In genomic region chr6:118558811-118559217, GRCh38 we compare ENCODE assay signal across 9 cellular contexts. TPM values are rescaled to one million over a fixed set of nuclear protein-coding genes. Genes with fewer than 3 reads are reported as not detected.
DNase-seq lines count a peak whose midpoint lies in the region; ATAC-seq and TF ChIP-seq lines count a peak whose summit lies in the region.
"Had no signal": no experiment of that assay in that cellular context is flagged by ENCODE, and none has a peak within 500 bp of the region (broad histone marks: within the 10 kb centered on the region; RNA-seq: fewer than 3 reads in every experiment).

No MANE protein-coding gene starts in this region.

- CTCF ChIA-PET in naive thymus-derived CD4-positive, alpha-beta T cell (lab: Charles Lee) = interaction anchor here (0.7 to 2.7 kb wide), 5 partner anchors 22 to 1890 kb away, joined by 3 to 12 read pairs (median 5); no protein-coding TSS in a partner anchor

- peak overlapping the region; percentile 34; the same call in 1 of the 2 replicates for H3K27ac Mint-ChIP-seq in HFFc6
- peak overlapping the region; percentile 97 for H3K27ac Mint-ChIP-seq in T-helper 17 cell
- H3K27ac Mint-ChIP-seq in naive thymus-derived CD4-positive, alpha-beta T cell = peak overlapping the region; percentile 93 to 99 (median 96)

- peak overlapping the region; percentile 15 for H3K4me3 ChIP-seq in naive thymus-derived CD4-positive, alpha-beta T cell (ENCODE audit: low read length)

- H3K27me3 ChIP-seq in naive thymus-derived CD4-positive, alpha-beta T cell (ENCODE audit: control insufficient read depth in 2 of 2, insufficient read depth in 2 of 2, low read length in 2 of 2) = no peaks in the 10 kb centered on the region

- H3K9me3 Mint-ChIP-seq in HFFc6 = no peaks in the 10 kb centered on the region
- peaks cover 0 to 7% (median 0%) of the 10 kb centered on the region in 11 donors for H3K9me3 Mint-ChIP-seq in naive thymus-derived CD4-positive, alpha-beta T cell

- peaks cover 19 to 25% of the 10 kb centered on the region in 2 donors for H3K4me1 ChIP-seq in naive thymus-derived CD4-positive, alpha-beta T cell (ENCODE audit: control insufficient read depth in 2 of 2, insufficient read depth in 2 of 2, low read length in 2 of 2)

- no peak for DNase-seq in HFFc6
- no peak for DNase-seq in T-helper 17 cell
- DNase-seq in naive thymus-derived CD4-positive, alpha-beta T cell = peak in 7 of 9 donors; percentile 58 to 81 (median 72)
- no peak for DNase-seq in germinal center (ENCODE audit: low spot score)
- no peak for DNase-seq in OCI-M2 (lab: John Stamatoyannopoulos, UW; ENCODE audit: unreplicated experiment)
- DNase-seq in A172 (ENCODE audit: low spot score) = no peak
- DNase-seq: stimulated activated CD8-positive, alpha-beta memory T cell treated with anti-CD3 and anti-CD28 coated beads, Interleukin-4, amount 100 ng/mL, for 48 hours had no signal

- H3K27me3 Mint-ChIP-seq in HFFc6 (ENCODE audit: insufficient read depth) (no peaks in the 10 kb centered on the region), T-helper 17 cell (no peaks in the 10 kb centered on the region)
- peaks cover 0 to 2% (median 0%) of the 10 kb centered on the region in 5 donors for H3K27me3 Mint-ChIP-seq in naive thymus-derived CD4-positive, alpha-beta T cell

- no peaks in the 10 kb centered on the region for H3K9me3 ChIP-seq in T-helper 17 cell (ENCODE audit: control insufficient read depth, low read length, poor library complexity, severe bottlenecking)
- H3K9me3 ChIP-seq in naive thymus-derived CD4-positive, alpha-beta T cell (ENCODE audit: control insufficient read depth in 2 of 3, low read length in 3 of 3) = no peaks in the 10 kb centered on the region

- H3K4me3 Mint-ChIP-seq in HFFc6 (no peak overlapping the region), T-helper 17 cell (peak overlapping the region; percentile 85)
- H3K4me3 Mint-ChIP-seq in naive thymus-derived CD4-positive, alpha-beta T cell = peak overlapping the region; percentile 39 to 90 (median 81)

- no peak for TF ChIP-seq CTCF in HFFc6 (IDR thresholded peaks at IDR 0.05)

- POLR2A ChIA-PET in naive thymus-derived CD4-positive, alpha-beta T cell (lab: Charles Lee) = interaction anchor here (0.7 to 2.9 kb wide), 15 partner anchors 9 to 956 kb away, joined by 3 to 24 read pairs (median 3); partner anchors contain the start of genes ASF1A, CEP85L, FAM184A and GOPC

- H3K4me1 Mint-ChIP-seq in HFFc6 (ENCODE audit: low read depth) (peaks cover 30% of the 10 kb centered on the region), T-helper 17 cell (peaks cover 21% of the 10 kb centered on the region)
- peaks cover 17 to 70% (median 50%) of the 10 kb centered on the region in 7 donors for H3K4me1 Mint-ChIP-seq in naive thymus-derived CD4-positive, alpha-beta T cell

- peaks cover 0 to 3% (median 0%) of the 10 kb centered on the region in 3 experiments for H3K36me3 ChIP-seq in naive thymus-derived CD4-positive, alpha-beta T cell (ENCODE audit: control insufficient read depth in 2 of 3, insufficient read depth in 3 of 3, low read length in 3 of 3)

- H3K27ac ChIP-seq in naive thymus-derived CD4-positive, alpha-beta T cell (ENCODE audit: low read depth, low read length) = peak overlapping the region; percentile 74

- H3K36me3 Mint-ChIP-seq in HFFc6 (ENCODE audit: low read depth) (peaks cover 6% of the 10 kb centered on the region; the same call in 1 of the 2 replicates), T-helper 17 cell (ENCODE audit: low read depth) (no peaks in the 10 kb centered on the region)
- peaks cover 0 to 23% (median 14%) of the 10 kb centered on the region in 5 donors for H3K36me3 Mint-ChIP-seq in naive thymus-derived CD4-positive, alpha-beta T cell

- ATAC-seq in GM18861 (IDR thresholded peaks at IDR 0.05; ENCODE audit: unreplicated experiment) = peak; percentile 40
- peak; percentile 94 for ATAC-seq in T-helper 17 cell
- ATAC-seq in naive thymus-derived CD4-positive, alpha-beta T cell = peak; percentile 95
- ATAC-seq in HG02870 (IDR thresholded peaks at IDR 0.05; ENCODE audit: unreplicated experiment) = no peak

- intact Hi-C loops in naive thymus-derived CD4-positive, alpha-beta T cell (cut with micrococcal nuclease) = loop anchor here (1.0 to 10.0 kb wide), 6 partner anchors 150 to 1004 kb away; partner anchors contain the start of genes ASF1A (in 1 of the 2), MAN1A1 (in 1 of the 2) and NUS1 (in 1 of the 2)

RNA-seq across cellular contexts. Expression of gene PLN, which starts 10.7 kb away (rescaled TPM):
- not detected for total RNA-seq in HFFc6 (2021; fragmentation: NEBNext Ultra II Directional; extraction: Animal tissue kit (Norgen Biotek cat#: 25700))
- total RNA-seq in T-helper 17 cell = not detected
- total RNA-seq in naive thymus-derived CD4-positive, alpha-beta T cell = under 1 TPM in 3 of 5 experiments, not detected in 2; 0.19 to 0.22 (median 0.20) TPM
- polyA plus RNA-seq in naive thymus-derived CD4-positive, alpha-beta T cell = under 1 TPM; 0.09 to 0.34 TPM
- not detected in 2 replicates for total RNA-seq in A172 (2014; rRNA removed; shearing (Covaris generic))

Comparison
In these comparisons a context has a peak if more than half of its experiments do, and no peak if none do; other contexts are left out.
1. DNase-seq: peak in naive thymus-derived CD4-positive, alpha-beta T cell (7 of 9); none in HFFc6 (single experiment), T-helper 17 cell (0 of 3), germinal center (single experiment), OCI-M2 (single experiment) and A172 (single experiment).
2. H3K27ac Mint-ChIP-seq: peak in every context shown above with its lines; median percentile 97 in T-helper 17 cell; 96 in naive thymus-derived CD4-positive, alpha-beta T cell; 34 in HFFc6.